In the genomic region with DNA sequence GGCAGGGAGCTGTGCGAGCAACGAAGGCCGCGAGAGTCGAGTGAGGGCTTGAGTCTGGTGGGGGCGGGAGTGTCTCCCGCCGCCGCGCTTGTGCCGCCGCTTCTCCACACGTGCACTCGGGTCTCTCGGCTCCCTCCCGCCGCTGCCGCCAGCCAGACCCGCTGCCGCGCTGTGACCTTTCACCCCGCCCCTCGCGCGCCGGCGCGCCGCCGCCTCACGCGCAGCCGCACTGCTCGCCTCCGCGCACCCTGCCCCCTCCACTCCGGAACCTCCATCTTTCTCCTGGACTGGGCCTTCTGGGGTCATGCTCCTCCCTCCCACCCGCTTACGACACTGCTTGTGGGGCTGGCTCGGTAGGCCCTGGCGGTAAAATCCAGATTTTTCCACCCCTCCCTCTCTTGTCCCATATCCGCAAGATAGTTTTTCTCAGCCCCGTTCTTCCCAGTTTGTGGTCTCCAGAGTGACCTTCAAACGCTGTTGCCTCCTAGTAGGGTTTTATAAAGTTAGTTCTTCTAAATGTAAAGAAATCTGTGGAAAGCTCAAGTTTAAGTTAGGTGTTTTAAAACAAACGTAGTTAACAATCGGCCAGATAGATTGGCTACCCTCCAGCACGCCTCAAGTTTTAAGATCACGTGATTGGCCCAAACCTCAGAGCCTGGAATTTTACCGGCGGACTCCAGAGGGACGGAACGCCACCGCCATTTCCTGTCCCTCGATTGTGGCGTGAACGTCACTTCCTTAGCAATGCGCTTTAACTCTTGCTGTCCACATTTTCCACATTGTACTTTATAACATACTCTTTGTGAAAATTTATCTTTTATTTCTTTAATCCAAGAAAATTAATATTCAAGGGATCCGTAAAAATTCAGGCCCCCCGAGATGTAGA, we compare ENCODE assay signal across 1 cellular context.
A peak's percentile ranks its signal among the peaks of the same experiment; 100 is the strongest.
TF ChIP-seq lines count a peak whose summit lies in the region.

A gene (minus strand): TSS at position 181 of the 886 bp plus-strand sequence. CDS start 300 bp downstream, outside the sequence.

TF ChIP-seq in K562, 482 proteins besides CTCF, POLR2A, EP300 and RAD21 (continued from another document and continues in another):
- TF ChIP-seq, protein P1, sequence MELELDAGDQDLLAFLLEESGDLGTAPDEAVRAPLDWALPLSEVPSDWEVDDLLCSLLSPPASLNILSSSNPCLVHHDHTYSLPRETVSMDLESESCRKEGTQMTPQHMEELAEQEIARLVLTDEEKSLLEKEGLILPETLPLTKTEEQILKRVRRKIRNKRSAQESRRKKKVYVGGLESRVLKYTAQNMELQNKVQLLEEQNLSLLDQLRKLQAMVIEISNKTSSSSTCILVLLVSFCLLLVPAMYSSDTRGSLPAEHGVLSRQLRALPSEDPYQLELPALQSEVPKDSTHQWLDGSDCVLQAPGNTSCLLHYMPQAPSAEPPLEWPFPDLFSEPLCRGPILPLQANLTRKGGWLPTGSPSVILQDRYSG (tag; conservative IDR thresholded peaks at IDR 0.05; ENCODE audit: low read depth): peak; percentile 76
- TF ChIP-seq, protein P2, sequence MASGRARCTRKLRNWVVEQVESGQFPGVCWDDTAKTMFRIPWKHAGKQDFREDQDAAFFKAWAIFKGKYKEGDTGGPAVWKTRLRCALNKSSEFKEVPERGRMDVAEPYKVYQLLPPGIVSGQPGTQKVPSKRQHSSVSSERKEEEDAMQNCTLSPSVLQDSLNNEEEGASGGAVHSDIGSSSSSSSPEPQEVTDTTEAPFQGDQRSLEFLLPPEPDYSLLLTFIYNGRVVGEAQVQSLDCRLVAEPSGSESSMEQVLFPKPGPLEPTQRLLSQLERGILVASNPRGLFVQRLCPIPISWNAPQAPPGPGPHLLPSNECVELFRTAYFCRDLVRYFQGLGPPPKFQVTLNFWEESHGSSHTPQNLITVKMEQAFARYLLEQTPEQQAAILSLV (tag; IDR thresholded peaks at IDR 0.05): no peak
- TF ChIP-seq, protein P3, sequence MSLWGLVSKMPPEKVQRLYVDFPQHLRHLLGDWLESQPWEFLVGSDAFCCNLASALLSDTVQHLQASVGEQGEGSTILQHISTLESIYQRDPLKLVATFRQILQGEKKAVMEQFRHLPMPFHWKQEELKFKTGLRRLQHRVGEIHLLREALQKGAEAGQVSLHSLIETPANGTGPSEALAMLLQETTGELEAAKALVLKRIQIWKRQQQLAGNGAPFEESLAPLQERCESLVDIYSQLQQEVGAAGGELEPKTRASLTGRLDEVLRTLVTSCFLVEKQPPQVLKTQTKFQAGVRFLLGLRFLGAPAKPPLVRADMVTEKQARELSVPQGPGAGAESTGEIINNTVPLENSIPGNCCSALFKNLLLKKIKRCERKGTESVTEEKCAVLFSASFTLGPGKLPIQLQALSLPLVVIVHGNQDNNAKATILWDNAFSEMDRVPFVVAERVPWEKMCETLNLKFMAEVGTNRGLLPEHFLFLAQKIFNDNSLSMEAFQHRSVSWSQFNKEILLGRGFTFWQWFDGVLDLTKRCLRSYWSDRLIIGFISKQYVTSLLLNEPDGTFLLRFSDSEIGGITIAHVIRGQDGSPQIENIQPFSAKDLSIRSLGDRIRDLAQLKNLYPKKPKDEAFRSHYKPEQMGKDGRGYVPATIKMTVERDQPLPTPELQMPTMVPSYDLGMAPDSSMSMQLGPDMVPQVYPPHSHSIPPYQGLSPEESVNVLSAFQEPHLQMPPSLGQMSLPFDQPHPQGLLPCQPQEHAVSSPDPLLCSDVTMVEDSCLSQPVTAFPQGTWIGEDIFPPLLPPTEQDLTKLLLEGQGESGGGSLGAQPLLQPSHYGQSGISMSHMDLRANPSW (CRISPR knock-in tag; IDR thresholded peaks at IDR 0.05): no peak
- TF ChIP-seq TEAD2 (tag; IDR thresholded peaks at IDR 0.05) (peak; percentile 70; the same call in 1 of the 2 replicates), TAF1 (IDR thresholded peaks at IDR 0.05; ENCODE audit: control insufficient read depth, extremely low read depth, insufficient read depth, low read length, severe bottlenecking) (peak; percentile 59), SMARCA4 (IDR thresholded peaks at IDR 0.05) (no peak), MBD2 (IDR thresholded peaks at IDR 0.05; ENCODE audit: borderline replicate concordance, low read depth) (no peak), NR4A1 (CRISPR knock-in tag; IDR thresholded peaks at IDR 0.05) (no peak), NR4A1 (tag; IDR thresholded peaks at IDR 0.05) (no peak; the same call in 1 of the 2 replicates), PPARD (CRISPR knock-in tag; IDR thresholded peaks at IDR 0.05) (no peak), ZNF445 (CRISPR knock-in tag; IDR thresholded peaks at IDR 0.05; ENCODE audit: low read depth) (no peak), CCAR2 (IDR thresholded peaks at IDR 0.05; ENCODE audit: low read depth, low read length) (no peak), KAT8 (IDR thresholded peaks at IDR 0.05; ENCODE audit: low read depth) (no peak), ZNF436 (CRISPR knock-in tag; IDR thresholded peaks at IDR 0.05) (no peak), NR2C1 (IDR thresholded peaks at IDR 0.05) (peak; percentile 90), NR2C1 (tag; IDR thresholded peaks at IDR 0.05) (peak; percentile 91), TFAM (CRISPR knock-in tag; conservative IDR thresholded peaks at IDR 0.05) (no peak), CBX5 (IDR thresholded peaks at IDR 0.05; ENCODE audit: borderline replicate concordance, low read depth) (no peak), FOXA1 (IDR thresholded peaks at IDR 0.05; ENCODE audit: borderline replicate concordance) (no peak), PHB2 (IDR thresholded peaks at IDR 0.05; ENCODE audit: low read depth) (no peak), POLR2AphosphoS2 (IDR thresholded peaks at IDR 0.05; ENCODE audit: low read length) (no peak), CREM (IDR thresholded peaks at IDR 0.05; ENCODE audit: low read depth) (peak; percentile 92), ZNF23 (CRISPR knock-in tag; IDR thresholded peaks at IDR 0.05) (no peak)
- TF ChIP-seq, protein P4, sequence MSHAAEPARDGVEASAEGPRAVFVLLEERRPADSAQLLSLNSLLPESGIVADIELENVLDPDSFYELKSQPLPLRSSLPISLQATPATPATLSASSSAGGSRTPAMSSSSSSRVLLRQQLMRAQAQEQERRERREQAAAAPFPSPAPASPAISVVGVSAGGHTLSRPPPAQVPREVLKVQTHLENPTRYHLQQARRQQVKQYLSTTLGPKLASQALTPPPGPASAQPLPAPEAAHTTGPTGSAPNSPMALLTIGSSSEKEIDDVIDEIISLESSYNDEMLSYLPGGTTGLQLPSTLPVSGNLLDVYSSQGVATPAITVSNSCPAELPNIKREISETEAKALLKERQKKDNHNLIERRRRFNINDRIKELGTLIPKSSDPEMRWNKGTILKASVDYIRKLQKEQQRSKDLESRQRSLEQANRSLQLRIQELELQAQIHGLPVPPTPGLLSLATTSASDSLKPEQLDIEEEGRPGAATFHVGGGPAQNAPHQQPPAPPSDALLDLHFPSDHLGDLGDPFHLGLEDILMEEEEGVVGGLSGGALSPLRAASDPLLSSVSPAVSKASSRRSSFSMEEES (CRISPR knock-in tag; IDR thresholded peaks at IDR 0.05): peak; percentile 97
- TF ChIP-seq, protein P5, sequence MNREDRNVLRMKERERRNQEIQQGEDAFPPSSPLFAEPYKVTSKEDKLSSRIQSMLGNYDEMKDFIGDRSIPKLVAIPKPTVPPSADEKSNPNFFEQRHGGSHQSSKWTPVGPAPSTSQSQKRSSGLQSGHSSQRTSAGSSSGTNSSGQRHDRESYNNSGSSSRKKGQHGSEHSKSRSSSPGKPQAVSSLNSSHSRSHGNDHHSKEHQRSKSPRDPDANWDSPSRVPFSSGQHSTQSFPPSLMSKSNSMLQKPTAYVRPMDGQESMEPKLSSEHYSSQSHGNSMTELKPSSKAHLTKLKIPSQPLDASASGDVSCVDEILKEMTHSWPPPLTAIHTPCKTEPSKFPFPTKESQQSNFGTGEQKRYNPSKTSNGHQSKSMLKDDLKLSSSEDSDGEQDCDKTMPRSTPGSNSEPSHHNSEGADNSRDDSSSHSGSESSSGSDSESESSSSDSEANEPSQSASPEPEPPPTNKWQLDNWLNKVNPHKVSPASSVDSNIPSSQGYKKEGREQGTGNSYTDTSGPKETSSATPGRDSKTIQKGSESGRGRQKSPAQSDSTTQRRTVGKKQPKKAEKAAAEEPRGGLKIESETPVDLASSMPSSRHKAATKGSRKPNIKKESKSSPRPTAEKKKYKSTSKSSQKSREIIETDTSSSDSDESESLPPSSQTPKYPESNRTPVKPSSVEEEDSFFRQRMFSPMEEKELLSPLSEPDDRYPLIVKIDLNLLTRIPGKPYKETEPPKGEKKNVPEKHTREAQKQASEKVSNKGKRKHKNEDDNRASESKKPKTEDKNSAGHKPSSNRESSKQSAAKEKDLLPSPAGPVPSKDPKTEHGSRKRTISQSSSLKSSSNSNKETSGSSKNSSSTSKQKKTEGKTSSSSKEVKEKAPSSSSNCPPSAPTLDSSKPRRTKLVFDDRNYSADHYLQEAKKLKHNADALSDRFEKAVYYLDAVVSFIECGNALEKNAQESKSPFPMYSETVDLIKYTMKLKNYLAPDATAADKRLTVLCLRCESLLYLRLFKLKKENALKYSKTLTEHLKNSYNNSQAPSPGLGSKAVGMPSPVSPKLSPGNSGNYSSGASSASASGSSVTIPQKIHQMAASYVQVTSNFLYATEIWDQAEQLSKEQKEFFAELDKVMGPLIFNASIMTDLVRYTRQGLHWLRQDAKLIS (CRISPR knock-in tag; IDR thresholded peaks at IDR 0.05): no peak
- TF ChIP-seq, protein P6, sequence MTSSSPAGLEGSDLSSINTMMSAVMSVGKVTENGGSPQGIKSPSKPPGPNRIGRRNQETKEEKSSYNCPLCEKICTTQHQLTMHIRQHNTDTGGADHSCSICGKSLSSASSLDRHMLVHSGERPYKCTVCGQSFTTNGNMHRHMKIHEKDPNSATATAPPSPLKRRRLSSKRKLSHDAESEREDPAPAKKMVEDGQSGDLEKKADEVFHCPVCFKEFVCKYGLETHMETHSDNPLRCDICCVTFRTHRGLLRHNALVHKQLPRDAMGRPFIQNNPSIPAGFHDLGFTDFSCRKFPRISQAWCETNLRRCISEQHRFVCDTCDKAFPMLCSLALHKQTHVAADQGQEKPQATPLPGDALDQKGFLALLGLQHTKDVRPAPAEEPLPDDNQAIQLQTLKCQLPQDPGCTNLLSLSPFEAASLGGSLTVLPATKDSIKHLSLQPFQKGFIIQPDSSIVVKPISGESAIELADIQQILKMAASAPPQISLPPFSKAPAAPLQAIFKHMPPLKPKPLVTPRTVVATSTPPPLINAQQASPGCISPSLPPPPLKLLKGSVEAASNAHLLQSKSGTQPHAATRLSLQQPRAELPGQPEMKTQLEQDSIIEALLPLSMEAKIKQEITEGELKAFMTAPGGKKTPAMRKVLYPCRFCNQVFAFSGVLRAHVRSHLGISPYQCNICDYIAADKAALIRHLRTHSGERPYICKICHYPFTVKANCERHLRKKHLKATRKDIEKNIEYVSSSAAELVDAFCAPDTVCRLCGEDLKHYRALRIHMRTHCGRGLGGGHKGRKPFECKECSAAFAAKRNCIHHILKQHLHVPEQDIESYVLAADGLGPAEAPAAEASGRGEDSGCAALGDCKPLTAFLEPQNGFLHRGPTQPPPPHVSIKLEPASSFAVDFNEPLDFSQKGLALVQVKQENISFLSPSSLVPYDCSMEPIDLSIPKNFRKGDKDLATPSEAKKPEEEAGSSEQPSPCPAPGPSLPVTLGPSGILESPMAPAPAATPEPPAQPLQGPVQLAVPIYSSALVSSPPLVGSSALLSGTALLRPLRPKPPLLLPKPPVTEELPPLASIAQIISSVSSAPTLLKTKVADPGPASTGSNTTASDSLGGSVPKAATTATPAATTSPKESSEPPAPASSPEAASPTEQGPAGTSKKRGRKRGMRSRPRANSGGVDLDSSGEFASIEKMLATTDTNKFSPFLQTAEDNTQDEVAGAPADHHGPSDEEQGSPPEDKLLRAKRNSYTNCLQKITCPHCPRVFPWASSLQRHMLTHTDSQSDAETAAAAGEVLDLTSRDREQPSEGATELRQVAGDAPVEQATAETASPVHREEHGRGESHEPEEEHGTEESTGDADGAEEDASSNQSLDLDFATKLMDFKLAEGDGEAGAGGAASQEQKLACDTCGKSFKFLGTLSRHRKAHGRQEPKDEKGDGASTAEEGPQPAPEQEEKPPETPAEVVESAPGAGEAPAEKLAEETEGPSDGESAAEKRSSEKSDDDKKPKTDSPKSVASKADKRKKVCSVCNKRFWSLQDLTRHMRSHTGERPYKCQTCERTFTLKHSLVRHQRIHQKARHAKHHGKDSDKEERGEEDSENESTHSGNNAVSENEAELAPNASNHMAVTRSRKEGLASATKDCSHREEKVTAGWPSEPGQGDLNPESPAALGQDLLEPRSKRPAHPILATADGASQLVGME (CRISPR knock-in tag; IDR thresholded peaks at IDR 0.05): no peak
- TF ChIP-seq, protein P7, sequence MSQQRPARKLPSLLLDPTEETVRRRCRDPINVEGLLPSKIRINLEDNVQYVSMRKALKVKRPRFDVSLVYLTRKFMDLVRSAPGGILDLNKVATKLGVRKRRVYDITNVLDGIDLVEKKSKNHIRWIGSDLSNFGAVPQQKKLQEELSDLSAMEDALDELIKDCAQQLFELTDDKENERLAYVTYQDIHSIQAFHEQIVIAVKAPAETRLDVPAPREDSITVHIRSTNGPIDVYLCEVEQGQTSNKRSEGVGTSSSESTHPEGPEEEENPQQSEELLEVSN (IDR thresholded peaks at IDR 0.05; ENCODE audit: borderline replicate concordance in 1 of 2, extremely low read depth in 1 of 2, insufficient read depth in 1 of 2, insufficient read length in 1 of 2, low read depth in 1 of 2, low read length in 1 of 2, poor library complexity in 1 of 2, severe bottlenecking in 1 of 2): peak; percentile 92 to 95
- TF ChIP-seq, protein P8, sequence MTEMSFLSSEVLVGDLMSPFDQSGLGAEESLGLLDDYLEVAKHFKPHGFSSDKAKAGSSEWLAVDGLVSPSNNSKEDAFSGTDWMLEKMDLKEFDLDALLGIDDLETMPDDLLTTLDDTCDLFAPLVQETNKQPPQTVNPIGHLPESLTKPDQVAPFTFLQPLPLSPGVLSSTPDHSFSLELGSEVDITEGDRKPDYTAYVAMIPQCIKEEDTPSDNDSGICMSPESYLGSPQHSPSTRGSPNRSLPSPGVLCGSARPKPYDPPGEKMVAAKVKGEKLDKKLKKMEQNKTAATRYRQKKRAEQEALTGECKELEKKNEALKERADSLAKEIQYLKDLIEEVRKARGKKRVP (CRISPR knock-in tag; IDR thresholded peaks at IDR 0.05): no peak
- TF ChIP-seq, protein P9, sequence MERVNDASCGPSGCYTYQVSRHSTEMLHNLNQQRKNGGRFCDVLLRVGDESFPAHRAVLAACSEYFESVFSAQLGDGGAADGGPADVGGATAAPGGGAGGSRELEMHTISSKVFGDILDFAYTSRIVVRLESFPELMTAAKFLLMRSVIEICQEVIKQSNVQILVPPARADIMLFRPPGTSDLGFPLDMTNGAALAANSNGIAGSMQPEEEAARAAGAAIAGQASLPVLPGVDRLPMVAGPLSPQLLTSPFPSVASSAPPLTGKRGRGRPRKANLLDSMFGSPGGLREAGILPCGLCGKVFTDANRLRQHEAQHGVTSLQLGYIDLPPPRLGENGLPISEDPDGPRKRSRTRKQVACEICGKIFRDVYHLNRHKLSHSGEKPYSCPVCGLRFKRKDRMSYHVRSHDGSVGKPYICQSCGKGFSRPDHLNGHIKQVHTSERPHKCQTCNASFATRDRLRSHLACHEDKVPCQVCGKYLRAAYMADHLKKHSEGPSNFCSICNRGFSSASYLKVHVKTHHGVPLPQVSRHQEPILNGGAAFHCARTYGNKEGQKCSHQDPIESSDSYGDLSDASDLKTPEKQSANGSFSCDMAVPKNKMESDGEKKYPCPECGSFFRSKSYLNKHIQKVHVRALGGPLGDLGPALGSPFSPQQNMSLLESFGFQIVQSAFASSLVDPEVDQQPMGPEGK (CRISPR knock-in tag; IDR thresholded peaks at IDR 0.05; ENCODE audit: borderline replicate concordance): no peak
- TF ChIP-seq, protein P10, sequence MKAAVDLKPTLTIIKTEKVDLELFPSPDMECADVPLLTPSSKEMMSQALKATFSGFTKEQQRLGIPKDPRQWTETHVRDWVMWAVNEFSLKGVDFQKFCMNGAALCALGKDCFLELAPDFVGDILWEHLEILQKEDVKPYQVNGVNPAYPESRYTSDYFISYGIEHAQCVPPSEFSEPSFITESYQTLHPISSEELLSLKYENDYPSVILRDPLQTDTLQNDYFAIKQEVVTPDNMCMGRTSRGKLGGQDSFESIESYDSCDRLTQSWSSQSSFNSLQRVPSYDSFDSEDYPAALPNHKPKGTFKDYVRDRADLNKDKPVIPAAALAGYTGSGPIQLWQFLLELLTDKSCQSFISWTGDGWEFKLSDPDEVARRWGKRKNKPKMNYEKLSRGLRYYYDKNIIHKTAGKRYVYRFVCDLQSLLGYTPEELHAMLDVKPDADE (conservative IDR thresholded peaks at IDR 0.05; ENCODE audit: control insufficient read depth, low read depth, low read length): no peak
